In genomic region chr9:20526500-20527319, GRCh38 we compare ENCODE assay signal across 10 cellular contexts.
DNase-seq lines count a peak whose midpoint lies in the region; ATAC-seq lines count a peak whose summit lies in the region.
"Had no signal": no experiment of that assay in that cellular context is flagged by ENCODE, and none has a peak within 500 bp of the region (broad histone marks: within the 10 kb centered on the region; RNA-seq: fewer than 3 reads in every experiment).

No MANE protein-coding gene starts in this region.

- peak; percentile 34 for DNase-seq in EL
- DNase-seq in C1 segment of cervical spinal cord (lab: John Stamatoyannopoulos, UW) = no peak
- DNase-seq in sciatic nerve (ENCODE audit: low spot score) = no peak
- no peak for DNase-seq in right cardiac atrium
- no peak for DNase-seq in NCI-H1417 treated with DMSO at 0.1 percent for 48 hours (lab: John Stamatoyannopoulos, UW)
- DNase-seq: activated CD4-positive, alpha-beta T cell treated with anti-CD3 and anti-CD28 coated beads, Interleukin-2, amount 10 ng/mL, durations not matched to agents 7 days and 5 days; NCI-H1436 had no signal

- H3K27me3 ChIP-seq in right cardiac atrium (ENCODE audit: control insufficient read depth, insufficient read depth) = no peaks in the 10 kb centered on the region

- ATAC-seq in GM21390 (IDR thresholded peaks at IDR 0.05; ENCODE audit: unreplicated experiment) = peak; percentile 89
- ATAC-seq in HG03432 (IDR thresholded peaks at IDR 0.05; ENCODE audit: unreplicated experiment) = peak; percentile 92
- ATAC-seq in esophagus mucosa = peak; percentile 57
- ATAC-seq in sciatic nerve = no peak
- no peak for ATAC-seq in right cardiac atrium

- intact Hi-C loops in sciatic nerve (cut with DNase I) = no loop called here
- intact Hi-C loops in right cardiac atrium (cut with DNase I) = no loop called here

- 100% methylated on average over 1 of the region's 1 CpG for WGBS in right cardiac atrium

- H3K27ac ChIP-seq in right cardiac atrium (ENCODE audit: low read length) = no peak overlapping the region

- no peak overlapping the region for H3K4me3 ChIP-seq in right cardiac atrium (ENCODE audit: low read length)

- no peaks in the 10 kb centered on the region for H3K4me1 ChIP-seq in right cardiac atrium (ENCODE audit: control insufficient read depth, insufficient read depth, low read length)

- H3K9me3 ChIP-seq in right cardiac atrium (ENCODE audit: control insufficient read depth, low read length) = no peaks in the 10 kb centered on the region

Comparison
In these comparisons a context has a peak if more than half of its experiments do, and no peak if none do; other contexts are left out.
1. ATAC-seq: peak in GM21390 (single experiment), HG03432 (single experiment) and esophagus mucosa (single experiment); none in sciatic nerve (single experiment) and right cardiac atrium (0 of 2).